Comparison of ENCODE assay signal across 1 cellular context in the genomic region with DNA sequence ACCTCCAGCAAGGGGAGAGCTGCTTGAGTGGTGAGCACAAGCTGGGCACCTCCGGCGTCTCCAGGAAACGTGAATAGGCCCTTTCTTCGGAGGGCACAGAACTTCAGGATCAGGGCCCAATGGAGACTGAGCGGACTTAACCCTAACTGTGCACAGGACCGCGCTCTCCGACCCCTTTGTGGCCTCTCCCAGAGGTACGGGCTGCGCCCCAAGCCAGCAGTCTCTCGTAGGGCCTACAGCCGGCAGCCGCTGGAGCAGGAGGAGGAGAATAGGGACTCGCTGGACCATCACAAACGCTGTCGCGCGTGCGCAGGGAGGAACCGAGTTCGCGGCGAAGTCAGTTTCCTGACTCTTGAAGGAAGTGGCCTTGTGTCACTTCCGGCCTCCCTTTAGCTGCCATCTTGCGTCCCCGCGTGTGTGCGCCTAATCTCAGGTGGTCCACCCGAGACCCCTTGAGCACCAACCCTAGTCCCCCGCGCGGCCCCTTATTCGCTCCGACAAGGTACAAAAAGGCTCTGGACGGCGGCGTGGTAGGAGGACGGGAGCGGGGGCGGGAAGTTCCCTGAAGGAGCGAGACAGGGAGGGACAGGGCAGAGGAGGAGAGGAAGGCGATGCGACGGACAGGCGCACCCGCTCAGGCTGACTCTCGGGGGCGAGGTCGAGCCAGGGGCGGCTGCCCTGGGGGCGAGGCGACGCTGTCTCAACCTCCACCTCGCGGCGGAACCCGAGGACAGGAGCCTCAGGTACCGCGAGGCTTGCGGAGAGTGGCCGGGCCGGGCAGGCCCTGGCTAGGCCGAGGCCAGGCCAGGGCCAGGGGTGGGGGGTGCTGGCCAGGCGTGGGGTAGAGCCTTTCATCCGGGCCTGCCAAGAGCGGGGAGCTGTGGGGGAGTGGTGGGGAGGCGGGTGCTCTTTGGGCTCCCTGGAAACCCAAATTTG.
A peak's percentile ranks its signal among the peaks of the same experiment; 100 is the strongest.
TF ChIP-seq lines count a peak whose summit lies in the region.

BTF3 (plus strand) TSS at position 386 of the 936 bp plus-strand sequence; CDS start at position 612, 226 bp downstream.

TF ChIP-seq in K562, 482 proteins besides CTCF, POLR2A, EP300 and RAD21 (continued from another document and continues in another):
- TF ChIP-seq, protein P1, sequence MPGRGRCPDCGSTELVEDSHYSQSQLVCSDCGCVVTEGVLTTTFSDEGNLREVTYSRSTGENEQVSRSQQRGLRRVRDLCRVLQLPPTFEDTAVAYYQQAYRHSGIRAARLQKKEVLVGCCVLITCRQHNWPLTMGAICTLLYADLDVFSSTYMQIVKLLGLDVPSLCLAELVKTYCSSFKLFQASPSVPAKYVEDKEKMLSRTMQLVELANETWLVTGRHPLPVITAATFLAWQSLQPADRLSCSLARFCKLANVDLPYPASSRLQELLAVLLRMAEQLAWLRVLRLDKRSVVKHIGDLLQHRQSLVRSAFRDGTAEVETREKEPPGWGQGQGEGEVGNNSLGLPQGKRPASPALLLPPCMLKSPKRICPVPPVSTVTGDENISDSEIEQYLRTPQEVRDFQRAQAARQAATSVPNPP (IDR thresholded peaks at IDR 0.05; ENCODE audit: borderline replicate concordance, insufficient read depth, insufficient read length) = no peak
- TF ChIP-seq THAP7 (CRISPR knock-in tag; IDR thresholded peaks at IDR 0.05) = no peak
- no peak for TF ChIP-seq NCOA2 (IDR thresholded peaks at IDR 0.05; ENCODE audit: partially characterized antibody in 2 of 2)
- TF ChIP-seq NEUROD1 (IDR thresholded peaks at IDR 0.05; ENCODE audit: borderline replicate concordance, low read depth, low read length, partially characterized antibody) = peak; percentile 37
- peak; percentile 24 for TF ChIP-seq ZNF175 (CRISPR knock-in tag; IDR thresholded peaks at IDR 0.05; ENCODE audit: low read depth)
- TF ChIP-seq, protein P2, sequence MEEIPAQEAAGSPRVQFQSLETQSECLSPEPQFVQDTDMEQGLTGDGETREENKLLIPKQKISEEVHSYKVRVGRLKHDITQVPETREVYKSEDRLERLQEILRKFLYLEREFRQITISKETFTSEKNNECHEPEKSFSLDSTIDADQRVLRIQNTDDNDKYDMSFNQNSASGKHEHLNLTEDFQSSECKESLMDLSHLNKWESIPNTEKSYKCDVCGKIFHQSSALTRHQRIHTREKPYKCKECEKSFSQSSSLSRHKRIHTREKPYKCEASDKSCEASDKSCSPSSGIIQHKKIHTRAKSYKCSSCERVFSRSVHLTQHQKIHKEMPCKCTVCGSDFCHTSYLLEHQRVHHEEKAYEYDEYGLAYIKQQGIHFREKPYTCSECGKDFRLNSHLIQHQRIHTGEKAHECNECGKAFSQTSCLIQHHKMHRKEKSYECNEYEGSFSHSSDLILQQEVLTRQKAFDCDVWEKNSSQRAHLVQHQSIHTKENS (CRISPR knock-in tag; IDR thresholded peaks at IDR 0.05) = no peak
- TF ChIP-seq SMAD1 (IDR thresholded peaks at IDR 0.05; ENCODE audit: low read depth, low read length, partially characterized antibody) = peak; percentile 69
- no peak for TF ChIP-seq PHB (CRISPR knock-in tag; IDR thresholded peaks at IDR 0.05)
- TF ChIP-seq ZBTB40 (IDR thresholded peaks at IDR 0.05) = peak; percentile 95
- TF ChIP-seq ZBTB40 (CRISPR knock-in tag; IDR thresholded peaks at IDR 0.05) = no peak
- no peak for TF ChIP-seq FOS (IDR thresholded peaks at IDR 0.05; ENCODE audit: extremely low read depth, insufficient read length)
- no peak for TF ChIP-seq MAFF (IDR thresholded peaks at IDR 0.05; ENCODE audit: low read length)
- no peak for TF ChIP-seq ZNF695 (CRISPR knock-in tag; IDR thresholded peaks at IDR 0.05)
- TF ChIP-seq, protein P3, sequence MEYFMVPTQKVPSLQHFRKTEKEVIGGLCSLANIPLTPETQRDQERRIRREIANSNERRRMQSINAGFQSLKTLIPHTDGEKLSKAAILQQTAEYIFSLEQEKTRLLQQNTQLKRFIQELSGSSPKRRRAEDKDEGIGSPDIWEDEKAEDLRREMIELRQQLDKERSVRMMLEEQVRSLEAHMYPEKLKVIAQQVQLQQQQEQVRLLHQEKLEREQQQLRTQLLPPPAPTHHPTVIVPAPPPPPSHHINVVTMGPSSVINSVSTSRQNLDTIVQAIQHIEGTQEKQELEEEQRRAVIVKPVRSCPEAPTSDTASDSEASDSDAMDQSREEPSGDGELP (CRISPR knock-in tag; IDR thresholded peaks at IDR 0.05; ENCODE audit: borderline replicate concordance) = peak; percentile 66; the same call in 1 of the 2 replicates
- TF ChIP-seq ZNF79 (CRISPR knock-in tag; IDR thresholded peaks at IDR 0.05; ENCODE audit: low read depth) = no peak
- no peak for TF ChIP-seq EHMT2 (IDR thresholded peaks at IDR 0.05)
- TF ChIP-seq SNAPC5 (CRISPR knock-in tag; IDR thresholded peaks at IDR 0.05) = no peak
- TF ChIP-seq, protein P4, sequence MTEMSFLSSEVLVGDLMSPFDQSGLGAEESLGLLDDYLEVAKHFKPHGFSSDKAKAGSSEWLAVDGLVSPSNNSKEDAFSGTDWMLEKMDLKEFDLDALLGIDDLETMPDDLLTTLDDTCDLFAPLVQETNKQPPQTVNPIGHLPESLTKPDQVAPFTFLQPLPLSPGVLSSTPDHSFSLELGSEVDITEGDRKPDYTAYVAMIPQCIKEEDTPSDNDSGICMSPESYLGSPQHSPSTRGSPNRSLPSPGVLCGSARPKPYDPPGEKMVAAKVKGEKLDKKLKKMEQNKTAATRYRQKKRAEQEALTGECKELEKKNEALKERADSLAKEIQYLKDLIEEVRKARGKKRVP (CRISPR knock-in tag; IDR thresholded peaks at IDR 0.05) = no peak
- no peak for TF ChIP-seq ZNF512 (tag; IDR thresholded peaks at IDR 0.05)
- TF ChIP-seq ETS2 (tag; IDR thresholded peaks at IDR 0.05; ENCODE audit: borderline replicate concordance, poor library complexity, severe bottlenecking) = no peak
- TF ChIP-seq, protein P5, sequence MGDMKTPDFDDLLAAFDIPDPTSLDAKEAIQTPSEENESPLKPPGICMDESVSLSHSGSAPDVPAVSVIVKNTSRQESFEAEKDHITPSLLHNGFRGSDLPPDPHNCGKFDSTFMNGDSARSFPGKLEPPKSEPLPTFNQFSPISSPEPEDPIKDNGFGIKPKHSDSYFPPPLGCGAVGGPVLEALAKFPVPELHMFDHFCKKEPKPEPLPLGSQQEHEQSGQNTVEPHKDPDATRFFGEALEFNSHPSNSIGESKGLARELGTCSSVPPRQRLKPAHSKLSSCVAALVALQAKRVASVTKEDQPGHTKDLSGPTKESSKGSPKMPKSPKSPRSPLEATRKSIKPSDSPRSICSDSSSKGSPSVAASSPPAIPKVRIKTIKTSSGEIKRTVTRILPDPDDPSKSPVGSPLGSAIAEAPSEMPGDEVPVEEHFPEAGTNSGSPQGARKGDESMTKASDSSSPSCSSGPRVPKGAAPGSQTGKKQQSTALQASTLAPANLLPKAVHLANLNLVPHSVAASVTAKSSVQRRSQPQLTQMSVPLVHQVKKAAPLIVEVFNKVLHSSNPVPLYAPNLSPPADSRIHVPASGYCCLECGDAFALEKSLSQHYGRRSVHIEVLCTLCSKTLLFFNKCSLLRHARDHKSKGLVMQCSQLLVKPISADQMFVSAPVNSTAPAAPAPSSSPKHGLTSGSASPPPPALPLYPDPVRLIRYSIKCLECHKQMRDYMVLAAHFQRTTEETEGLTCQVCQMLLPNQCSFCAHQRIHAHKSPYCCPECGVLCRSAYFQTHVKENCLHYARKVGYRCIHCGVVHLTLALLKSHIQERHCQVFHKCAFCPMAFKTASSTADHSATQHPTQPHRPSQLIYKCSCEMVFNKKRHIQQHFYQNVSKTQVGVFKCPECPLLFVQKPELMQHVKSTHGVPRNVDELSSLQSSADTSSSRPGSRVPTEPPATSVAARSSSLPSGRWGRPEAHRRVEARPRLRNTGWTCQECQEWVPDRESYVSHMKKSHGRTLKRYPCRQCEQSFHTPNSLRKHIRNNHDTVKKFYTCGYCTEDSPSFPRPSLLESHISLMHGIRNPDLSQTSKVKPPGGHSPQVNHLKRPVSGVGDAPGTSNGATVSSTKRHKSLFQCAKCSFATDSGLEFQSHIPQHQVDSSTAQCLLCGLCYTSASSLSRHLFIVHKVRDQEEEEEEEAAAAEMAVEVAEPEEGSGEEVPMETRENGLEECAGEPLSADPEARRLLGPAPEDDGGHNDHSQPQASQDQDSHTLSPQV (IDR thresholded peaks at IDR 0.05) = no peak
- TF ChIP-seq THRB (CRISPR knock-in tag; conservative IDR thresholded peaks at IDR 0.05) = peak; percentile 52; the same call in 1 of the 2 replicates
